Comparison of ENCODE assay signal across 8 cellular contexts in the genomic region with DNA sequence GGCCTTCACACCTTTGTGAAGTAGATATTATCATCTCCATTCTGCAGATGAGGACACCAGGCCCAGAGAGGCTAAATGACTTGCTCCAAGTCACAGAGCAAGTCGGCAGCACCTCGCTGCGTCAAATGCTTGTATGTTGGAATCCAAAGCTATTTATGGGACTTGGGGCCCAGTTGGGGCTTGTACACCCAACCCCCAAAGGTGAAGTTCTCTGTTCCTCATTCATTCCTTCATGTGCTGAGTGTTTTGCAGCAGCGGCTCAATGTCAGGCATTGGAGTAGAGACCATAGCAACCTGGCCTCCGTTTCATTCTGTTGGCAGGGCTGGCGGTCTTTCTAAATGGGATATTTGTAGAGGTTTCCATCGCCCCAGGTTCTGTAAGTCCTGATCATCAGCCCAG.
A peak's percentile ranks its signal among the peaks of the same experiment; 100 is the strongest.
DNase-seq lines count a peak whose midpoint lies in the region; ATAC-seq and TF ChIP-seq lines count a peak whose summit lies in the region.

No MANE protein-coding gene starts in this region.

- 64 to 76% (median 76%) methylated on average over 7 of the region's 7 CpGs for WGBS in psoas muscle, 3 donors

- TF ChIP-seq CTCF in CD14-positive monocyte (IDR thresholded peaks at IDR 0.05) (no peak), psoas muscle (IDR thresholded peaks at IDR 0.05) (no peak)

- no peaks in the 10 kb centered on the region for H3K9me3 ChIP-seq in psoas muscle

- no peak overlapping the region for H3K4me3 ChIP-seq in psoas muscle

- peak; percentile 6 for ATAC-seq in GM19035 (IDR thresholded peaks at IDR 0.05; ENCODE audit: unreplicated experiment)
- ATAC-seq in HG03135 (IDR thresholded peaks at IDR 0.05; ENCODE audit: unreplicated experiment) = peak; percentile 12
- ATAC-seq in psoas muscle = no peak

- H3K4me1 ChIP-seq in psoas muscle = peaks cover 5% of the 10 kb centered on the region

- H3K27me3 Mint-ChIP-seq in CD14-positive monocyte (ENCODE audit: low read depth in 3 of 3) = peaks cover 26 to 41% (median 31%) of the 10 kb centered on the region in 3 donors
- H3K27me3 Mint-ChIP-seq in activated CD4-positive, alpha-beta memory T cell treated with anti-CD3 and anti-CD28 coated beads for 36 hours = peaks cover 5% of the 10 kb centered on the region

- no peaks in the 10 kb centered on the region for H3K36me3 ChIP-seq in psoas muscle (ENCODE audit: insufficient read depth in 1 of 2, low read depth in 1 of 2)

- peak overlapping the region in 1 of 7 donors; percentile 25 for H3K27ac Mint-ChIP-seq in CD14-positive monocyte
- peak overlapping the region; percentile 71 for H3K27ac Mint-ChIP-seq in activated CD4-positive, alpha-beta memory T cell treated with anti-CD3 and anti-CD28 coated beads for 36 hours

- peak overlapping the region; percentile 20 to 62 for H3K4me3 Mint-ChIP-seq in CD14-positive monocyte
- peak overlapping the region; percentile 57 for H3K4me3 Mint-ChIP-seq in activated CD4-positive, alpha-beta memory T cell treated with anti-CD3 and anti-CD28 coated beads for 36 hours

- CTCF ChIA-PET in activated CD4-positive, alpha-beta memory T cell treated with anti-CD3 and anti-CD28 coated beads for 36 hours (lab: Charles Lee) = interaction anchor here (0.7 to 5.6 kb wide), 5 partner anchors 8 to 159 kb away, joined by 3 to 18 read pairs (median 5); no protein-coding TSS in a partner anchor

- DNase-seq in CD14-positive monocyte (ENCODE audit: low spot score) (no peak), SW480 (ENCODE audit: low spot score) (no peak), psoas muscle (no peak), EL (no peak), NCI-H2171 treated with DMSO at 0.1 percent for 48 hours (lab: John Stamatoyannopoulos, UW) (no peak)
- DNase-seq in activated CD4-positive, alpha-beta memory T cell treated with anti-CD3 and anti-CD28 coated beads for 36 hours = peak; percentile 31

- intact Hi-C loops in CD14-positive monocyte (cut with micrococcal nuclease) = loop anchor here in 1 of 2 donors (5.0 kb wide), 1 partner anchor 111 kb away; a partner anchor contains a TSS
- intact Hi-C loops in activated CD4-positive, alpha-beta memory T cell treated with anti-CD3 and anti-CD28 coated beads for 36 hours (cut with micrococcal nuclease) = loop anchor here (1.0 to 5.0 kb wide), 3 partner anchors 13 to 149 kb away; no protein-coding TSS in a partner anchor
- intact Hi-C loops in psoas muscle (cut with DNase I) = loop anchor here in 1 of 2 donors (5.0 kb wide), 1 partner anchor 39 kb away; no protein-coding TSS in a partner anchor

- H3K27me3 ChIP-seq in psoas muscle (ENCODE audit: insufficient read depth in 3 of 3, low read length in 2 of 3) = no peaks in the 10 kb centered on the region

- POLR2A ChIA-PET in activated CD4-positive, alpha-beta memory T cell treated with anti-CD3 and anti-CD28 coated beads for 36 hours (lab: Charles Lee) = interaction anchor here (0.9 to 2.8 kb wide), 3 partner anchors 13 to 150 kb away, joined by 4 to 16 read pairs (median 4); no protein-coding TSS in a partner anchor

- H3K4me1 Mint-ChIP-seq in CD14-positive monocyte = peaks cover 32% of the 10 kb centered on the region
- peaks cover 48% of the 10 kb centered on the region for H3K4me1 Mint-ChIP-seq in activated CD4-positive, alpha-beta memory T cell treated with anti-CD3 and anti-CD28 coated beads for 36 hours (ENCODE audit: low read depth)

- peaks cover 0 to 4% (median 0%) of the 10 kb centered on the region in 7 donors for H3K9me3 Mint-ChIP-seq in CD14-positive monocyte
- no peaks in the 10 kb centered on the region for H3K9me3 Mint-ChIP-seq in activated CD4-positive, alpha-beta memory T cell treated with anti-CD3 and anti-CD28 coated beads for 36 hours

- no peak overlapping the region for H3K27ac ChIP-seq in psoas muscle

- H3K36me3 Mint-ChIP-seq in CD14-positive monocyte = no peaks in the 10 kb centered on the region
- H3K36me3 Mint-ChIP-seq in activated CD4-positive, alpha-beta memory T cell treated with anti-CD3 and anti-CD28 coated beads for 36 hours = no peaks in the 10 kb centered on the region

Comparison
In these comparisons a context has a peak if more than half of its experiments do, and no peak if none do; other contexts are left out.
1. ATAC-seq: peak in GM19035 (single experiment) and HG03135 (single experiment); none in psoas muscle (0 of 4).